Comparison of ENCODE assay signal across 30 cellular contexts in genomic region chr6:35483490-35483889, GRCh38. TPM values are rescaled to one million over a fixed set of nuclear protein-coding genes. Genes with fewer than 3 reads are reported as not detected.
DNase-seq lines count a peak whose midpoint lies in the region; ATAC-seq and TF ChIP-seq lines count a peak whose summit lies in the region.
"Had no signal": no experiment of that assay in that cellular context is flagged by ENCODE, and none has a peak within 500 bp of the region (broad histone marks: within the 10 kb centered on the region; RNA-seq: fewer than 3 reads in every experiment).

No MANE protein-coding gene starts in this region.

- H3K9me3 Mint-ChIP-seq in central memory CD8-positive, alpha-beta T cell: no peaks in the 10 kb centered on the region
- H3K9me3 Mint-ChIP-seq in nephron: no peaks in the 10 kb centered on the region
- H3K9me3 Mint-ChIP-seq: activated naive CD4-positive, alpha-beta T cell treated with anti-CD3 and anti-CD28 coated beads, Interleukin-2, amount 50 U/mL, for 24 hours; activated T-helper 17 cell treated with anti-CD3 and anti-CD28 coated beads, Interleukin-2, amount 50 U/mL, for 72 hours; IgD-negative memory B cell; natural killer cell had no signal

- TF ChIP-seq CTCF in nephron (IDR thresholded peaks at IDR 0.05; ENCODE audit: unreplicated experiment in 3 of 3) (no peak), vagina (IDR thresholded peaks at IDR 0.05) (no peak)

- TF ChIP-seq POLR2A in vagina (IDR thresholded peaks at IDR 0.05): no peak

- H3K4me1 ChIP-seq in vagina: peaks cover 40% of the 10 kb centered on the region

- no peak overlapping the region for H3K4me3 ChIP-seq in vagina
- H3K4me3 ChIP-seq: cardiac muscle cell, left ventricle myocardium inferior, stomach, tibial nerve had no signal

- intact Hi-C loops in Right ventricle myocardium superior (cut with DNase I) (no loop called here), cardiac septum (cut with DNase I) (no loop called here), vagina (cut with DNase I) (no loop called here)

- DNase-seq in Right ventricle myocardium superior: peak; percentile 17
- no peak for DNase-seq in cardiac septum (ENCODE audit: low spot score)
- no peak for DNase-seq in central memory CD8-positive, alpha-beta T cell (ENCODE audit: low spot score in 2 of 2)
- DNase-seq in vagina (ENCODE audit: extremely low spot score in 2 of 2): no peak
- no peak for DNase-seq in T1000 (lab: John Stamatoyannopoulos, UW)
- DNase-seq: amygdala; BE2C; DMS153; GOT3; left ventricle myocardium inferior; midbrain; natural killer cell; NCI-H1105 treated with DMSO at 0.1 percent for 48 hours; NCI-H2029; NCI-H2227 treated with DMSO at 0.1 percent for 48 hours; NCI-H774; OCI-M1; stimulated activated CD4-positive, alpha-beta T cell treated with anti-CD3 and anti-CD28 coated beads, Interleukin-2, amount 100 ng/mL, for 24 hours; stomach had no signal

- no peaks in the 10 kb centered on the region for H3K9me3 ChIP-seq in vagina
- H3K9me3 ChIP-seq: BE2C, left ventricle myocardium inferior, stomach, tibial nerve had no signal

- H3K27me3 Mint-ChIP-seq in central memory CD8-positive, alpha-beta T cell: no peaks in the 10 kb centered on the region
- H3K27me3 Mint-ChIP-seq in nephron (ENCODE audit: low read depth): no peaks in the 10 kb centered on the region
- H3K27me3 Mint-ChIP-seq: activated naive CD4-positive, alpha-beta T cell treated with anti-CD3 and anti-CD28 coated beads, Interleukin-2, amount 50 U/mL, for 24 hours; activated T-helper 17 cell treated with anti-CD3 and anti-CD28 coated beads, Interleukin-2, amount 50 U/mL, for 72 hours had no signal

- ATAC-seq in Right ventricle myocardium superior (ENCODE audit: poor library complexity) (no peak), HG02571 (IDR thresholded peaks at IDR 0.05; ENCODE audit: unreplicated experiment) (no peak), GM18870 (IDR thresholded peaks at IDR 0.05; ENCODE audit: unreplicated experiment) (no peak)
- ATAC-seq in central memory CD8-positive, alpha-beta T cell (replicated peaks; ENCODE audit: extremely low read depth, poor library complexity, severe bottlenecking): no peak
- ATAC-seq: activated T-helper 17 cell treated with anti-CD3 and anti-CD28 coated beads, Interleukin-2, amount 50 U/mL, for 72 hours; natural killer cell; Right ventricle myocardium inferior had no signal

- H3K36me3 Mint-ChIP-seq in central memory CD8-positive, alpha-beta T cell (ENCODE audit: insufficient read depth): no peaks in the 10 kb centered on the region
- H3K36me3 Mint-ChIP-seq in nephron (ENCODE audit: low read depth): peaks cover 25% of the 10 kb centered on the region
- H3K36me3 Mint-ChIP-seq: activated naive CD4-positive, alpha-beta T cell treated with anti-CD3 and anti-CD28 coated beads, Interleukin-2, amount 50 U/mL, for 24 hours; IgD-negative memory B cell; natural killer cell had no signal

- peaks cover 11% of the 10 kb centered on the region for H3K4me1 Mint-ChIP-seq in central memory CD8-positive, alpha-beta T cell
- peaks cover 33% of the 10 kb centered on the region for H3K4me1 Mint-ChIP-seq in nephron
- H3K4me1 Mint-ChIP-seq: activated naive CD4-positive, alpha-beta T cell treated with anti-CD3 and anti-CD28 coated beads, Interleukin-2, amount 50 U/mL, for 24 hours had no signal

- H3K36me3 ChIP-seq in vagina: peaks cover 0 to 13% of the 10 kb centered on the region in 2 donors
- H3K36me3 ChIP-seq: BE2C had no signal

- peak overlapping the region; percentile 97 for H3K27ac ChIP-seq in vagina
- H3K27ac ChIP-seq: cardiac muscle cell, left ventricle myocardium inferior, tibial nerve had no signal

- no peaks in the 10 kb centered on the region for H3K27me3 ChIP-seq in vagina
- H3K27me3 ChIP-seq: BE2C, cardiac muscle cell, stomach, tibial nerve had no signal

- H3K27ac Mint-ChIP-seq in central memory CD8-positive, alpha-beta T cell (ENCODE audit: low read depth): peak overlapping the region; percentile 59
- H3K27ac Mint-ChIP-seq in nephron: peak overlapping the region; percentile 64 to 93 (median 91)
- H3K27ac Mint-ChIP-seq: activated naive CD4-positive, alpha-beta T cell treated with anti-CD3 and anti-CD28 coated beads, Interleukin-2, amount 50 U/mL, for 24 hours; activated T-helper 17 cell treated with anti-CD3 and anti-CD28 coated beads, Interleukin-2, amount 50 U/mL, for 72 hours; IgD-negative memory B cell; natural killer cell had no signal

- H3K4me3 Mint-ChIP-seq in central memory CD8-positive, alpha-beta T cell: no peak overlapping the region
- H3K4me3 Mint-ChIP-seq in nephron: peak overlapping the region in 2 of 3 experiments; percentile 41 to 46
- H3K4me3 Mint-ChIP-seq: activated naive CD4-positive, alpha-beta T cell treated with anti-CD3 and anti-CD28 coated beads, Interleukin-2, amount 50 U/mL, for 24 hours; activated T-helper 17 cell treated with anti-CD3 and anti-CD28 coated beads, Interleukin-2, amount 50 U/mL, for 72 hours; natural killer cell had no signal

RNA-seq across cellular contexts. Expression of gene TEAD3, which starts 13.4 kb away (rescaled TPM):
- total RNA-seq in Right ventricle myocardium superior (25.4 TPM), cardiac septum (63.3 TPM), vagina (29.0 TPM)

RNA-seq across cellular contexts. Expression of gene RPL10A, which starts 15.3 kb away (rescaled TPM):
- 535 TPM for total RNA-seq in Right ventricle myocardium superior
- total RNA-seq in cardiac septum: 432 TPM
- total RNA-seq in vagina: 2,013 TPM

RNA-seq across cellular contexts. Expression of gene TULP1, which starts 29.2 kb away (rescaled TPM):
- not detected for total RNA-seq in Right ventricle myocardium superior
- total RNA-seq in cardiac septum: not detected
- total RNA-seq in vagina: not detected
- total RNA-seq: A673; activated T-helper 17 cell treated with anti-CD3 and anti-CD28 coated beads, Interleukin-2, amount 50 U/mL, for 72 hours; left ventricle myocardium inferior; natural killer cell; osteocyte; Right ventricle myocardium inferior; stomach had no signal

RNA-seq across cellular contexts. Expression of gene FANCE, which starts 31.4 kb away (rescaled TPM):
- total RNA-seq in Right ventricle myocardium superior (3.4 TPM), cardiac septum (2.9 TPM), vagina (10.1 TPM)
